ENCODE assay signal across 1 cellular context in the genomic region with DNA sequence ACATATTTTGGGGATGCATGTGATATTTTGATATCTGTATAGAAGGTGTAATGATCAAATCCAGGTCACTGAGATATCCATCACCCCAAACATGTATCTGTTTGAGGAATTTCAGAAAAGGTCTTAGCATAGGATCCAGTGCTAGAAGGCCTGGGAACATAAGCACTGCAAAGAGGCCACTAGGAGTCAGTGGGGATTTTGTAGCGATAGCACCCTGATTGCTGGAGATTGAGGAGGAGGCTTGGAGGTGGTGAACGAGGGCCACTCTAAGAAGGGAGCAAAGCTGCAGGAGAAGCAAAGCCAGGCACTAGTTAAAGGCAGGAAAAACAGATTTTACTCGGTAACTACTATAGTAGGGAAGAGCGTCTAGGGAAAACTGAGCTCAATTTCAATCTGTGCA.
TF ChIP-seq lines count a peak whose summit lies in the region.

No MANE protein-coding gene starts in this region.

TF ChIP-seq in GM23338, 12 proteins besides CTCF, POLR2A, EP300 and RAD21 (continued from another document):
- TF ChIP-seq, protein P1, sequence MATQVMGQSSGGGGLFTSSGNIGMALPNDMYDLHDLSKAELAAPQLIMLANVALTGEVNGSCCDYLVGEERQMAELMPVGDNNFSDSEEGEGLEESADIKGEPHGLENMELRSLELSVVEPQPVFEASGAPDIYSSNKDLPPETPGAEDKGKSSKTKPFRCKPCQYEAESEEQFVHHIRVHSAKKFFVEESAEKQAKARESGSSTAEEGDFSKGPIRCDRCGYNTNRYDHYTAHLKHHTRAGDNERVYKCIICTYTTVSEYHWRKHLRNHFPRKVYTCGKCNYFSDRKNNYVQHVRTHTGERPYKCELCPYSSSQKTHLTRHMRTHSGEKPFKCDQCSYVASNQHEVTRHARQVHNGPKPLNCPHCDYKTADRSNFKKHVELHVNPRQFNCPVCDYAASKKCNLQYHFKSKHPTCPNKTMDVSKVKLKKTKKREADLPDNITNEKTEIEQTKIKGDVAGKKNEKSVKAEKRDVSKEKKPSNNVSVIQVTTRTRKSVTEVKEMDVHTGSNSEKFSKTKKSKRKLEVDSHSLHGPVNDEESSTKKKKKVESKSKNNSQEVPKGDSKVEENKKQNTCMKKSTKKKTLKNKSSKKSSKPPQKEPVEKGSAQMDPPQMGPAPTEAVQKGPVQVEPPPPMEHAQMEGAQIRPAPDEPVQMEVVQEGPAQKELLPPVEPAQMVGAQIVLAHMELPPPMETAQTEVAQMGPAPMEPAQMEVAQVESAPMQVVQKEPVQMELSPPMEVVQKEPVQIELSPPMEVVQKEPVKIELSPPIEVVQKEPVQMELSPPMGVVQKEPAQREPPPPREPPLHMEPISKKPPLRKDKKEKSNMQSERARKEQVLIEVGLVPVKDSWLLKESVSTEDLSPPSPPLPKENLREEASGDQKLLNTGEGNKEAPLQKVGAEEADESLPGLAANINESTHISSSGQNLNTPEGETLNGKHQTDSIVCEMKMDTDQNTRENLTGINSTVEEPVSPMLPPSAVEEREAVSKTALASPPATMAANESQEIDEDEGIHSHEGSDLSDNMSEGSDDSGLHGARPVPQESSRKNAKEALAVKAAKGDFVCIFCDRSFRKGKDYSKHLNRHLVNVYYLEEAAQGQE (IDR thresholded peaks at IDR 0.05; ENCODE audit: unreplicated experiment), result no peak
- TF ChIP-seq POLR2AphosphoS5 (IDR thresholded peaks at IDR 0.05; ENCODE audit: low read depth) (no peak), EZH2 (IDR thresholded peaks at IDR 0.05; ENCODE audit: low read depth, unreplicated experiment) (no peak), NANOG (IDR thresholded peaks at IDR 0.05; ENCODE audit: borderline replicate concordance) (no peak), ZNF114 (CRISPR knock-in tag; IDR thresholded peaks at IDR 0.05) (no peak), STAT1 (IDR thresholded peaks at IDR 0.05; ENCODE audit: unreplicated experiment) (no peak), JUNB (IDR thresholded peaks at IDR 0.05; ENCODE audit: unreplicated experiment) (no peak), EZH2phosphoT487 (IDR thresholded peaks at IDR 0.05; ENCODE audit: unreplicated experiment) (no peak)
- TF ChIP-seq, protein P2, sequence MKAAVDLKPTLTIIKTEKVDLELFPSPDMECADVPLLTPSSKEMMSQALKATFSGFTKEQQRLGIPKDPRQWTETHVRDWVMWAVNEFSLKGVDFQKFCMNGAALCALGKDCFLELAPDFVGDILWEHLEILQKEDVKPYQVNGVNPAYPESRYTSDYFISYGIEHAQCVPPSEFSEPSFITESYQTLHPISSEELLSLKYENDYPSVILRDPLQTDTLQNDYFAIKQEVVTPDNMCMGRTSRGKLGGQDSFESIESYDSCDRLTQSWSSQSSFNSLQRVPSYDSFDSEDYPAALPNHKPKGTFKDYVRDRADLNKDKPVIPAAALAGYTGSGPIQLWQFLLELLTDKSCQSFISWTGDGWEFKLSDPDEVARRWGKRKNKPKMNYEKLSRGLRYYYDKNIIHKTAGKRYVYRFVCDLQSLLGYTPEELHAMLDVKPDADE (IDR thresholded peaks at IDR 0.05), result no peak
- TF ChIP-seq, protein P3, sequence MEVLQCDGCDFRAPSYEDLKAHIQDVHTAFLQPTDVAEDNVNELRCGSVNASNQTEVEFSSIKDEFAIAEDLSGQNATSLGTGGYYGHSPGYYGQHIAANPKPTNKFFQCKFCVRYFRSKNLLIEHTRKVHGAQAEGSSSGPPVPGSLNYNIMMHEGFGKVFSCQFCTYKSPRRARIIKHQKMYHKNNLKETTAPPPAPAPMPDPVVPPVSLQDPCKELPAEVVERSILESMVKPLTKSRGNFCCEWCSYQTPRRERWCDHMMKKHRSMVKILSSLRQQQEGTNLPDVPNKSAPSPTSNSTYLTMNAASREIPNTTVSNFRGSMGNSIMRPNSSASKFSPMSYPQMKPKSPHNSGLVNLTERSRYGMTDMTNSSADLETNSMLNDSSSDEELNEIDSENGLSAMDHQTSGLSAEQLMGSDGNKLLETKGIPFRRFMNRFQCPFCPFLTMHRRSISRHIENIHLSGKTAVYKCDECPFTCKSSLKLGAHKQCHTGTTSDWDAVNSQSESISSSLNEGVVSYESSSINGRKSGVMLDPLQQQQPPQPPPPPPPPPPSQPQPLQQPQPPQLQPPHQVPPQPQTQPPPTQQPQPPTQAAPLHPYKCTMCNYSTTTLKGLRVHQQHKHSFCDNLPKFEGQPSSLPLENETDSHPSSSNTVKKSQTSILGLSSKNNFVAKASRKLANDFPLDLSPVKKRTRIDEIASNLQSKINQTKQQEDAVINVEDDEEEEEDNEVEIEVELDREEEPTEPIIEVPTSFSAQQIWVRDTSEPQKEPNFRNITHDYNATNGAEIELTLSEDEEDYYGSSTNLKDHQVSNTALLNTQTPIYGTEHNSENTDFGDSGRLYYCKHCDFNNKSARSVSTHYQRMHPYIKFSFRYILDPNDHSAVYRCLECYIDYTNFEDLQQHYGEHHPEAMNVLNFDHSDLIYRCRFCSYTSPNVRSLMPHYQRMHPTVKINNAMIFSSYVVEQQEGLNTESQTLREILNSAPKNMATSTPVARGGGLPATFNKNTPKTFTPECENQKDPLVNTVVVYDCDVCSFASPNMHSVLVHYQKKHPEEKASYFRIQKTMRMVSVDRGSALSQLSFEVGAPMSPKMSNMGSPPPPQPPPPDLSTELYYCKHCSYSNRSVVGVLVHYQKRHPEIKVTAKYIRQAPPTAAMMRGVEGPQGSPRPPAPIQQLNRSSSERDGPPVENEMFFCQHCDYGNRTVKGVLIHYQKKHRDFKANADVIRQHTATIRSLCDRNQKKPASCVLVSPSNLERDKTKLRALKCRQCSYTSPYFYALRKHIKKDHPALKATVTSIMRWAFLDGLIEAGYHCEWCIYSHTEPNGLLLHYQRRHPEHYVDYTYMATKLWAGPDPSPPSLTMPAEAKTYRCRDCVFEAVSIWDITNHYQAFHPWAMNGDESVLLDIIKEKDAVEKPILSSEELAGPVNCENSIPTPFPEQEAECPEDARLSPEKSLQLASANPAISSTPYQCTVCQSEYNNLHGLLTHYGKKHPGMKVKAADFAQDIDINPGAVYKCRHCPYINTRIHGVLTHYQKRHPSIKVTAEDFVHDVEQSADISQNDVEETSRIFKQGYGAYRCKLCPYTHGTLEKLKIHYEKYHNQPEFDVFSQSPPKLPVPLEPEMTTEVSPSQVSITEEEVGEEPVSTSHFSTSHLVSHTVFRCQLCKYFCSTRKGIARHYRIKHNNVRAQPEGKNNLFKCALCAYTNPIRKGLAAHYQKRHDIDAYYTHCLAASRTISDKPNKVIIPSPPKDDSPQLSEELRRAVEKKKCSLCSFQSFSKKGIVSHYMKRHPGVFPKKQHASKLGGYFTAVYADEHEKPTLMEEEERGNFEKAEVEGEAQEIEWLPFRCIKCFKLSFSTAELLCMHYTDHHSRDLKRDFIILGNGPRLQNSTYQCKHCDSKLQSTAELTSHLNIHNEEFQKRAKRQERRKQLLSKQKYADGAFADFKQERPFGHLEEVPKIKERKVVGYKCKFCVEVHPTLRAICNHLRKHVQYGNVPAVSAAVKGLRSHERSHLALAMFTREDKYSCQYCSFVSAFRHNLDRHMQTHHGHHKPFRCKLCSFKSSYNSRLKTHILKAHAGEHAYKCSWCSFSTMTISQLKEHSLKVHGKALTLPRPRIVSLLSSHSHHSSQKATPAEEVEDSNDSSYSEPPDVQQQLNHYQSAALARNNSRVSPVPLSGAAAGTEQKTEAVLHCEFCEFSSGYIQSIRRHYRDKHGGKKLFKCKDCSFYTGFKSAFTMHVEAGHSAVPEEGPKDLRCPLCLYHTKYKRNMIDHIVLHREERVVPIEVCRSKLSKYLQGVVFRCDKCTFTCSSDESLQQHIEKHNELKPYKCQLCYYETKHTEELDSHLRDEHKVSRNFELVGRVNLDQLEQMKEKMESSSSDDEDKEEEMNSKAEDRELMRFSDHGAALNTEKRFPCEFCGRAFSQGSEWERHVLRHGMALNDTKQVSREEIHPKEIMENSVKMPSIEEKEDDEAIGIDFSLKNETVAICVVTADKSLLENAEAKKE (CRISPR knock-in tag; IDR thresholded peaks at IDR 0.05), result no peak
